Comparison of ENCODE assay signal across 8 cellular contexts in the genomic region with DNA sequence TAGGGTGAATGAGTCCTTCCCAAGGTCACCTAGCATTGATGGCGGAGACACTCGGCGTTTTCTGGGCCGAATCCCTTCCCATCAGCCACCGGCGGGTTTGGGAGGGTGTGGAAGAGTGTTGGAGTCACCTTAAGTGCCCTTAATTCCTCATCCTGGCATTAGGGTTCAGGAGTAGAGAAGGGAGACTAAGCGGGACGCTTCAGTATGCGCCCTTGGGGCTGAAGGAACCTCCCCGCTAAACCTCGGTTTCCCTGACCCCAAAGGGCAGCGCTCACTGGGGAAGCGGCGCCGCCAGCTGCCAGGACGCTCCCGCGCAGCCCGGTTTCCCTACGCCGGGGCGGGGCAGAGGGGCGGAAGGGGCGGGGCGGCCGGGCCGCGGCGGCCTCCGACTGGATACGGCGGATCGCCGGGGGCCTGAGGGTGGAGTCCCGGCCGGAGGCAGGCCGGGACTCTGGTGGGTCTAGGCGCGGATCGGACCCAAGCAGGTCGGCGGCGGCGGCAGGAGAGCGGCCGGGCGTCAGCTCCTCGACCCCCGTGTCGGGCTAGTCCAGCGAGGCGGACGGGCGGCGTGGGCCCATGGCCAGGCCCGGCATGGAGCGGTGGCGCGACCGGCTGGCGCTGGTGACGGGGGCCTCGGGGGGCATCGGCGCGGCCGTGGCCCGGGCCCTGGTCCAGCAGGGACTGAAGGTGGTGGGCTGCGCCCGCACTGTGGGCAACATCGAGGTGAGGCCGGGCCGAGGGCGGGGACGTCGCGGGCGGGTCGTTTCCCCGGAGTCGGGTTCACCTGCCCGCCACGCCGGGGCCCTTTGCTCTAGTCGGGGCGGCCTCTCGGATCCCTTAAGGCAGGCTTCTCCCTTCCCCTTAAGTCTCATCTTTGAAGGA. TPM values are rescaled to one million over a fixed set of nuclear protein-coding genes. Genes with fewer than 3 reads are reported as not detected.
DNase-seq lines count a peak whose midpoint lies in the region; ATAC-seq, FAIRE-seq and TF ChIP-seq lines count a peak whose summit lies in the region.

A gene with protein sequence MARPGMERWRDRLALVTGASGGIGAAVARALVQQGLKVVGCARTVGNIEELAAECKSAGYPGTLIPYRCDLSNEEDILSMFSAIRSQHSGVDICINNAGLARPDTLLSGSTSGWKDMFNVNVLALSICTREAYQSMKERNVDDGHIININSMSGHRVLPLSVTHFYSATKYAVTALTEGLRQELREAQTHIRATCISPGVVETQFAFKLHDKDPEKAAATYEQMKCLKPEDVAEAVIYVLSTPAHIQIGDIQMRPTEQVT (plus strand): TSS at position 446 of the 882 bp plus-strand sequence. CDS start 131 bp downstream, at position 577.

- H3K4me1 Mint-ChIP-seq in astrocyte (ENCODE audit: low read depth, unreplicated experiment) = peaks cover 14% of the 10 kb centered on the region

- WGBS in hepatocyte (ENCODE audit: low lambda C conversion rate, missing lambda C conversion rate) = 7% methylated on average over 27 of the region's 87 CpGs

- peak within 1 kb of the TSS; percentile 82 for H3K9ac ChIP-seq in astrocyte (ENCODE audit: low read length)

- no peaks in the 10 kb centered on the region for H3K9me2 ChIP-seq in hepatocyte (replicated peaks; ENCODE audit: insufficient read depth)

- ATAC-seq in HG02588 (IDR thresholded peaks at IDR 0.05; ENCODE audit: unreplicated experiment) = peak; percentile 86

- H3K4me1 ChIP-seq in astrocyte (ENCODE audit: insufficient read depth, low read length) (peaks cover 10% of the 10 kb centered on the region), hepatocyte (ENCODE audit: insufficient read depth) (peaks cover 21% of the 10 kb centered on the region), vagina (peaks cover 11% of the 10 kb centered on the region)

- H3K9me3 ChIP-seq in astrocyte (ENCODE audit: insufficient read depth, low read depth, low read length) (no peaks in the 10 kb centered on the region), hepatocyte (ENCODE audit: low read depth) (no peaks in the 10 kb centered on the region), vagina (no peaks in the 10 kb centered on the region)

- H3K9me3 Mint-ChIP-seq in astrocyte (ENCODE audit: unreplicated experiment) = no peaks in the 10 kb centered on the region

- peak within 1 kb of the TSS; percentile 80 for H3K27ac Mint-ChIP-seq in astrocyte (ENCODE audit: unreplicated experiment)

- H3K36me3 ChIP-seq in astrocyte (ENCODE audit: insufficient read depth, low read length) = peaks cover 22% of the 10 kb centered on the region
- no peaks in the 10 kb centered on the region for H3K36me3 ChIP-seq in hepatocyte (replicated peaks; ENCODE audit: insufficient read depth, low read depth)
- H3K36me3 ChIP-seq in vagina = peaks cover 0 to 17% of the 10 kb centered on the region in 2 donors

- H2AFZ ChIP-seq in astrocyte (ENCODE audit: low read depth, low read length) = peak within 1 kb of the TSS; percentile 42
- H2AFZ ChIP-seq in hepatocyte = peak within 1 kb of the TSS; percentile 75

- peaks cover 5% of the 10 kb centered on the region for H3K36me3 Mint-ChIP-seq in astrocyte (ENCODE audit: low read depth, unreplicated experiment)

- no peaks in the 10 kb centered on the region for H3K27me3 Mint-ChIP-seq in astrocyte (ENCODE audit: low read depth, unreplicated experiment)

- H4K20me1 ChIP-seq in astrocyte (ENCODE audit: insufficient read depth, low read length) (peaks cover 42% of the 10 kb centered on the region), hepatocyte (ENCODE audit: insufficient read depth, poor library complexity, severe bottlenecking) (no peaks in the 10 kb centered on the region)

- H3K4me3 ChIP-seq in GM12864 (ENCODE audit: low read depth, low read length) = peak within 1 kb of the TSS; percentile 71
- H3K4me3 ChIP-seq in astrocyte (ENCODE audit: insufficient read depth, low read depth, low read length) = peak within 1 kb of the TSS; percentile 64
- H3K4me3 ChIP-seq in hepatocyte = peak within 1 kb of the TSS; percentile 89
- H3K4me3 ChIP-seq in vagina = peak within 1 kb of the TSS; percentile 68 to 97

- H3K27ac ChIP-seq in astrocyte (ENCODE audit: low read depth, low read length) (peak within 1 kb of the TSS; percentile 34), hepatocyte (peak within 1 kb of the TSS; percentile 94), vagina (peak within 1 kb of the TSS; percentile 53)

- H3K4me3 Mint-ChIP-seq in astrocyte (ENCODE audit: unreplicated experiment) = peak within 1 kb of the TSS; percentile 85

- H3K79me2 ChIP-seq in astrocyte (ENCODE audit: insufficient read depth, low read length) = peaks cover 20% of the 10 kb centered on the region
- H3K79me2 ChIP-seq in hepatocyte = peaks cover 33% of the 10 kb centered on the region

- TF ChIP-seq POLR2A in vagina (IDR thresholded peaks at IDR 0.05) = peak in 1 of 2 donors; percentile 2

- H3K4me2 ChIP-seq in astrocyte (ENCODE audit: low read length) (peak within 1 kb of the TSS; percentile 90), hepatocyte (peak within 1 kb of the TSS; percentile 97)

- intact Hi-C loops in vagina (cut with DNase I) = loop anchor here (10.0 kb wide), 1 partner anchor 47 kb away; a partner anchor contains a TSS

- DNase-seq in GM12864 (ENCODE audit: low read depth) (peak; percentile 22), NCI-H1694 (lab: John Stamatoyannopoulos, UW) (peak; percentile 32), T-helper 9 cell (peak; percentile 73), astrocyte (ENCODE audit: low read depth) (peak; percentile 34), hepatocyte (ENCODE audit: low spot score) (peak; percentile 92), retina (peak; percentile 80), vagina (ENCODE audit: extremely low spot score in 2 of 2) (no peak)

- TF ChIP-seq CTCF in GM12864 (IDR thresholded peaks at IDR 0.05; ENCODE audit: low read depth, low read length, missing control alignments) (peak; percentile 4), astrocyte (IDR thresholded peaks at IDR 0.05; ENCODE audit: insufficient read depth, low read depth, low read length) (no peak), hepatocyte (IDR thresholded peaks at IDR 0.05; ENCODE audit: poor library complexity) (no peak), vagina (IDR thresholded peaks at IDR 0.05) (no peak)

- no peak for FAIRE-seq in astrocyte (lab: Jason Lieb, UNC)

- H3K27me3 ChIP-seq in astrocyte (ENCODE audit: insufficient read depth, low read length) (no peaks in the 10 kb centered on the region), hepatocyte (no peaks in the 10 kb centered on the region), vagina (no peaks in the 10 kb centered on the region)

RNA-seq across cellular contexts. Expression of the gene that starts here (rescaled TPM):
- total RNA-seq in astrocyte (7.1 and 8.8 TPM in 2 replicates), hepatocyte (33.2 and 48.9 TPM in 2 replicates), vagina (12.0 TPM)
- 41.3 and 49.8 TPM in 2 replicates for polyA plus RNA-seq in hepatocyte

Comparison
In these comparisons a context has a peak if more than half of its experiments do, and no peak if none do; other contexts are left out.
1. DNase-seq: peak in GM12864 (single experiment), NCI-H1694 (single experiment), T-helper 9 cell (single experiment), astrocyte (single experiment), hepatocyte (single experiment) and retina (single experiment); none in vagina (0 of 2).
2. H3K27ac ChIP-seq: peak in every context shown above with its lines; median percentile 94 in hepatocyte; 53 in vagina; 34 in astrocyte.
3. Peak in every context shown above with its lines, with median percentiles within 50 percentile points of each other: H3K4me3 ChIP-seq.